Comparison of ENCODE assay signal across 1 cellular context in the genomic region with DNA sequence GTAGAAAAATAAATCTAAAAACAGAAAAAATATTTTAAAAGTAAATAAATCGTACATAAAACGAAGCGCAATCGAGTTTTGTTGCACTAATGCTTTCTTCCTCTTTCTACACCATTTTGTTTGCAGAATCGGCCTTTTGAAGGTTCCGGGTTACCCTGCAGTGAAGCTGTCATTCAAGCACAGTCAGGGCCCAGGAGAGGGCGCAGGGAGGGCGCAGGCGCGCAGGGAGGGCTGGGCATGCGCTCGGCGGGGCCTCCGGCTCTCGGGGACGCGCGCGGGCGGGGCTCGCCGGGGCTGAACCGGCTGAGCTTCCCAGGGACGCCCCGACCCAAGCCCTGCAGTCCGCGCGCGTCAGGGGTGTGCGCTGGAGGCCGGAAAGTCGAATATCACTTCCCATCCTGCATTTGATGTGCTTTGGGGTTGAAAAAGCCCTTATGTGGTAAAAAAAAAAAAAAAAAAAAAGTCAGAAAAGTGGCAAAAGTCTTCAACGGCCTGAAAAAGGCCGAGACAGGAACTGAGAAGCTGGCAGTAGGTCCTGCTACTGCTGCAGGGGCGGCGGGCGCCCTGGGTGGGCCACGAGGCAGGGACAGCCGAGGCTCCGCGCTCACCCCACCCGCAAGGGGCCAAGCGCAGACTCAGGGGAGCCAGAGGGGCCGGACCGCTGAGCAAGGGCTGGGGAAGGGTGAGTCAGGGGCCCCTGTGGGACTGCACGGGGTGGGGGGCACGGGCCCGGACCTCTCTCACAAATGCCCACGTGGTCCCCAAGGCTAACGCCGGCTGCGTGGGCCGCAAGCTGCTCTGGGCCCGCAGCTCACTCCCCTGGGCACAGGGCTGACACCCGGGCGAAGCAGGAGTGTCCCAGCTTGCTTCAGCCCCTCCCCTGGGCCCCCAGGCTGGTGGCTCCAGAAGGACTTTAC.
TF ChIP-seq lines count a peak whose summit lies in the region.

No MANE protein-coding gene starts in this region.

TF ChIP-seq in GM23338, 12 proteins besides CTCF, POLR2A, EP300 and RAD21 (continued from another document):
- TF ChIP-seq, protein P1, sequence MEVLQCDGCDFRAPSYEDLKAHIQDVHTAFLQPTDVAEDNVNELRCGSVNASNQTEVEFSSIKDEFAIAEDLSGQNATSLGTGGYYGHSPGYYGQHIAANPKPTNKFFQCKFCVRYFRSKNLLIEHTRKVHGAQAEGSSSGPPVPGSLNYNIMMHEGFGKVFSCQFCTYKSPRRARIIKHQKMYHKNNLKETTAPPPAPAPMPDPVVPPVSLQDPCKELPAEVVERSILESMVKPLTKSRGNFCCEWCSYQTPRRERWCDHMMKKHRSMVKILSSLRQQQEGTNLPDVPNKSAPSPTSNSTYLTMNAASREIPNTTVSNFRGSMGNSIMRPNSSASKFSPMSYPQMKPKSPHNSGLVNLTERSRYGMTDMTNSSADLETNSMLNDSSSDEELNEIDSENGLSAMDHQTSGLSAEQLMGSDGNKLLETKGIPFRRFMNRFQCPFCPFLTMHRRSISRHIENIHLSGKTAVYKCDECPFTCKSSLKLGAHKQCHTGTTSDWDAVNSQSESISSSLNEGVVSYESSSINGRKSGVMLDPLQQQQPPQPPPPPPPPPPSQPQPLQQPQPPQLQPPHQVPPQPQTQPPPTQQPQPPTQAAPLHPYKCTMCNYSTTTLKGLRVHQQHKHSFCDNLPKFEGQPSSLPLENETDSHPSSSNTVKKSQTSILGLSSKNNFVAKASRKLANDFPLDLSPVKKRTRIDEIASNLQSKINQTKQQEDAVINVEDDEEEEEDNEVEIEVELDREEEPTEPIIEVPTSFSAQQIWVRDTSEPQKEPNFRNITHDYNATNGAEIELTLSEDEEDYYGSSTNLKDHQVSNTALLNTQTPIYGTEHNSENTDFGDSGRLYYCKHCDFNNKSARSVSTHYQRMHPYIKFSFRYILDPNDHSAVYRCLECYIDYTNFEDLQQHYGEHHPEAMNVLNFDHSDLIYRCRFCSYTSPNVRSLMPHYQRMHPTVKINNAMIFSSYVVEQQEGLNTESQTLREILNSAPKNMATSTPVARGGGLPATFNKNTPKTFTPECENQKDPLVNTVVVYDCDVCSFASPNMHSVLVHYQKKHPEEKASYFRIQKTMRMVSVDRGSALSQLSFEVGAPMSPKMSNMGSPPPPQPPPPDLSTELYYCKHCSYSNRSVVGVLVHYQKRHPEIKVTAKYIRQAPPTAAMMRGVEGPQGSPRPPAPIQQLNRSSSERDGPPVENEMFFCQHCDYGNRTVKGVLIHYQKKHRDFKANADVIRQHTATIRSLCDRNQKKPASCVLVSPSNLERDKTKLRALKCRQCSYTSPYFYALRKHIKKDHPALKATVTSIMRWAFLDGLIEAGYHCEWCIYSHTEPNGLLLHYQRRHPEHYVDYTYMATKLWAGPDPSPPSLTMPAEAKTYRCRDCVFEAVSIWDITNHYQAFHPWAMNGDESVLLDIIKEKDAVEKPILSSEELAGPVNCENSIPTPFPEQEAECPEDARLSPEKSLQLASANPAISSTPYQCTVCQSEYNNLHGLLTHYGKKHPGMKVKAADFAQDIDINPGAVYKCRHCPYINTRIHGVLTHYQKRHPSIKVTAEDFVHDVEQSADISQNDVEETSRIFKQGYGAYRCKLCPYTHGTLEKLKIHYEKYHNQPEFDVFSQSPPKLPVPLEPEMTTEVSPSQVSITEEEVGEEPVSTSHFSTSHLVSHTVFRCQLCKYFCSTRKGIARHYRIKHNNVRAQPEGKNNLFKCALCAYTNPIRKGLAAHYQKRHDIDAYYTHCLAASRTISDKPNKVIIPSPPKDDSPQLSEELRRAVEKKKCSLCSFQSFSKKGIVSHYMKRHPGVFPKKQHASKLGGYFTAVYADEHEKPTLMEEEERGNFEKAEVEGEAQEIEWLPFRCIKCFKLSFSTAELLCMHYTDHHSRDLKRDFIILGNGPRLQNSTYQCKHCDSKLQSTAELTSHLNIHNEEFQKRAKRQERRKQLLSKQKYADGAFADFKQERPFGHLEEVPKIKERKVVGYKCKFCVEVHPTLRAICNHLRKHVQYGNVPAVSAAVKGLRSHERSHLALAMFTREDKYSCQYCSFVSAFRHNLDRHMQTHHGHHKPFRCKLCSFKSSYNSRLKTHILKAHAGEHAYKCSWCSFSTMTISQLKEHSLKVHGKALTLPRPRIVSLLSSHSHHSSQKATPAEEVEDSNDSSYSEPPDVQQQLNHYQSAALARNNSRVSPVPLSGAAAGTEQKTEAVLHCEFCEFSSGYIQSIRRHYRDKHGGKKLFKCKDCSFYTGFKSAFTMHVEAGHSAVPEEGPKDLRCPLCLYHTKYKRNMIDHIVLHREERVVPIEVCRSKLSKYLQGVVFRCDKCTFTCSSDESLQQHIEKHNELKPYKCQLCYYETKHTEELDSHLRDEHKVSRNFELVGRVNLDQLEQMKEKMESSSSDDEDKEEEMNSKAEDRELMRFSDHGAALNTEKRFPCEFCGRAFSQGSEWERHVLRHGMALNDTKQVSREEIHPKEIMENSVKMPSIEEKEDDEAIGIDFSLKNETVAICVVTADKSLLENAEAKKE (CRISPR knock-in tag; IDR thresholded peaks at IDR 0.05) = no peak
